In genomic region chr6:86856937-86857563, GRCh38 we compare ENCODE assay signal across 8 cellular contexts.
DNase-seq lines count a peak whose midpoint lies in the region; ATAC-seq and TF ChIP-seq lines count a peak whose summit lies in the region.

No MANE protein-coding gene starts in this region.

- H3K9me3 ChIP-seq in NT2/D1 (ENCODE audit: insufficient read depth, low read length): no peaks in the 10 kb centered on the region

- no peaks in the 10 kb centered on the region for H3K4me1 ChIP-seq in NT2/D1 (ENCODE audit: insufficient read depth, insufficient read length)

- TF ChIP-seq CTCF in nephron progenitor cell (IDR thresholded peaks at IDR 0.05): peak; percentile 80

- H3K36me3 Mint-ChIP-seq in nephron progenitor cell (ENCODE audit: low read depth): no peaks in the 10 kb centered on the region

- no peak overlapping the region for H3K4me3 Mint-ChIP-seq in nephron progenitor cell

- H3K4me3 ChIP-seq in NT2/D1 (ENCODE audit: insufficient read length, low read depth): no peak overlapping the region

- H3K27me3 ChIP-seq in NT2/D1 (ENCODE audit: insufficient read depth, insufficient read length): no peaks in the 10 kb centered on the region

- ATAC-seq in HG03097 (IDR thresholded peaks at IDR 0.05; ENCODE audit: low FRiP score, unreplicated experiment): peak; percentile 68
- ATAC-seq in HG03520 (IDR thresholded peaks at IDR 0.05; ENCODE audit: unreplicated experiment): no peak
- no peak for ATAC-seq in HG03135 (IDR thresholded peaks at IDR 0.05; ENCODE audit: unreplicated experiment)

- H3K27me3 Mint-ChIP-seq in nephron progenitor cell (ENCODE audit: low read depth, poor library complexity): peaks cover 3% of the 10 kb centered on the region

- H3K9me3 Mint-ChIP-seq in nephron progenitor cell: no peaks in the 10 kb centered on the region

- in situ Hi-C loops in ACHN (cut with HindIII; ENCODE audit: low pct_ligation_motif_present, low pct_unique_long_range_greater_than_20kb, low sequenced_read_pairs) (no loop called here), G401 (cut with HindIII; ENCODE audit: low sequenced_read_pairs) (no loop called here)

- DNase-seq in ACHN (peak; percentile 41), G401 (ENCODE audit: low spot score) (peak; percentile 72), NT2/D1 (ENCODE audit: low read depth, low spot score) (peak; percentile 11), cerebellar cortex (ENCODE audit: low spot score) (peak; percentile 65), nephron progenitor cell (peak; percentile 59)

- H3K36me3 ChIP-seq in NT2/D1 (ENCODE audit: insufficient read depth, insufficient read length, low read length): no peaks in the 10 kb centered on the region

- H3K27ac Mint-ChIP-seq in nephron progenitor cell: no peak overlapping the region

- H3K9ac ChIP-seq in NT2/D1 (ENCODE audit: insufficient read length, low read depth): no peak overlapping the region

- no peaks in the 10 kb centered on the region for H3K4me1 Mint-ChIP-seq in nephron progenitor cell

Comparison
In these comparisons a context has a peak if more than half of its experiments do, and no peak if none do; other contexts are left out.
1. DNase-seq: peak in every context shown above with its lines; median percentile 72 in G401; 65 in cerebellar cortex; 59 in nephron progenitor cell; 41 in ACHN; 11 in NT2/D1.